In the genomic region with DNA sequence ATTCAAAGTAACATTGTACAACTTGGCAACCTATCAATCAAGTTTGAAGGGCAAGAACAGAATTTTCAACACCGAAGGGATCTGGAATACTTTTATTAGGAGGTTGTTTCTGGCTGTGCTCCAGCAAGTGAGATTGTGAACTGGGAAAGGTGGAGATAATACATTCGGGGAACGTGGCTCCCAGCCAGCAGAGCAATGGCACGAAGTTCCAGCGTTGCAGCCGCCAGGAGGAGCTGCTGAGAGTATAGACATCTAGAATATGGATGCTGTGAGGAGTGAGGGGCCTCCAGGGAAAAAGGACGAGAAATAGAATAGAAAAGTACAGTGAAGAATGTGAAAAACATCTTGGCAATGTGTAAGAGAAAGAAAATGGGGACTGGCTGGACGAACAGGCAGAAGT, we compare ENCODE assay signal across 13 cellular contexts.
A peak's percentile ranks its signal among the peaks of the same experiment; 100 is the strongest.
DNase-seq lines count a peak whose midpoint lies in the region; ATAC-seq, FAIRE-seq and TF ChIP-seq lines count a peak whose summit lies in the region.
"Had no signal": no experiment of that assay in that cellular context is flagged by ENCODE, and none has a peak within 500 bp of the region (broad histone marks: within the 10 kb centered on the region; RNA-seq: fewer than 3 reads in every experiment).

No MANE protein-coding gene starts in this region.

- H3K4me1 Mint-ChIP-seq in neural progenitor cell = no peaks in the 10 kb centered on the region
- no peaks in the 10 kb centered on the region for H3K4me1 Mint-ChIP-seq in naive thymus-derived CD4-positive, alpha-beta T cell
- H3K4me1 Mint-ChIP-seq: activated naive CD8-positive, alpha-beta T cell treated with anti-CD3 and anti-CD28 coated beads, Interleukin-2, amount 10 ng/mL, durations not matched to agents 7 days and 5 days had no signal

- H3K27me3 ChIP-seq in KMS-11 (ENCODE audit: insufficient read depth, low read depth) (no peaks in the 10 kb centered on the region), K562 (ENCODE audit: control insufficient read depth in 2 of 2, insufficient read depth in 2 of 2, low read length in 2 of 2) (peaks cover 0 to 26% of the 10 kb centered on the region in 2 experiments; a peak in 2 of 5 replicates), neural progenitor cell (no peaks in the 10 kb centered on the region)
- no peaks in the 10 kb centered on the region for H3K27me3 ChIP-seq in naive thymus-derived CD4-positive, alpha-beta T cell (ENCODE audit: control insufficient read depth in 2 of 2, insufficient read depth in 2 of 2, low read length in 2 of 2)
- H3K27me3 ChIP-seq: uterus had no signal

- H3K27ac ChIP-seq in KMS-11 (no peak overlapping the region), K562 (ENCODE audit: extremely low read depth, low read depth, low read length) (no peak overlapping the region), neural progenitor cell (no peak overlapping the region)
- no peak overlapping the region for H3K27ac ChIP-seq in naive thymus-derived CD4-positive, alpha-beta T cell (ENCODE audit: low read depth, low read length)
- H3K27ac ChIP-seq: uterus had no signal

- peak; percentile 26 for DNase-seq in NCI-H748 (lab: John Stamatoyannopoulos, UW; ENCODE audit: unreplicated experiment)
- no peak for DNase-seq in NCI-H748 treated with DMSO at 0.1 percent for 48 hours (lab: John Stamatoyannopoulos, UW)
- peak; percentile 22 to 37 (median 29) for DNase-seq in K562 (ENCODE audit: extremely low read depth in 1 of 4, low spot score in 3 of 4)
- DNase-seq in neural progenitor cell (ENCODE audit: low spot score) = peak; percentile 77
- DNase-seq in naive thymus-derived CD4-positive, alpha-beta T cell = no peak
- no peak for DNase-seq in GM12891 (ENCODE audit: insufficient read length, low spot score)
- DNase-seq in NK-92 (lab: John Stamatoyannopoulos, UW; ENCODE audit: unreplicated experiment) = no peak
- DNase-seq: activated naive CD8-positive, alpha-beta T cell treated with anti-CD3 and anti-CD28 coated beads, Interleukin-2, amount 10 ng/mL, durations not matched to agents 7 days and 5 days; AML-193; stimulated activated CD4-positive, alpha-beta T cell treated with anti-CD3 and anti-CD28 coated beads, Interleukin-4, amount 100 ng/mL, for 4 hours; uterus had no signal

- no peak overlapping the region for H3K4me2 ChIP-seq in KMS-11
- no peak overlapping the region for H3K4me2 ChIP-seq in K562 (ENCODE audit: insufficient read depth, low read length)
- no peak overlapping the region for H3K4me2 ChIP-seq in neural progenitor cell

- CTCF ChIA-PET in K562 (lab: Yijun Ruan, JAX; ENCODE audit: low intra/inter-chr PET ratio) = no interaction called here
- CTCF ChIA-PET in naive thymus-derived CD4-positive, alpha-beta T cell (lab: Charles Lee) = no interaction called here

- H3K4me3 ChIP-seq in KMS-11 (IDR thresholded peaks at IDR 0.05; ENCODE audit: insufficient read depth, low read depth, low read length) (no peak overlapping the region), K562 (no peak overlapping the region), neural progenitor cell (no peak overlapping the region)
- no peak overlapping the region for H3K4me3 ChIP-seq in naive thymus-derived CD4-positive, alpha-beta T cell (ENCODE audit: low read length)
- H3K4me3 ChIP-seq: uterus had no signal

- no peaks in the 10 kb centered on the region for H3K36me3 ChIP-seq in KMS-11 (ENCODE audit: insufficient read depth)
- H3K36me3 ChIP-seq in K562 (ENCODE audit: control insufficient read depth, insufficient read depth, low read length) = no peaks in the 10 kb centered on the region
- no peaks in the 10 kb centered on the region for H3K36me3 ChIP-seq in neural progenitor cell
- H3K36me3 ChIP-seq in naive thymus-derived CD4-positive, alpha-beta T cell (ENCODE audit: control insufficient read depth in 2 of 3, insufficient read depth in 3 of 3, low read length in 3 of 3) = no peaks in the 10 kb centered on the region
- H3K36me3 ChIP-seq: uterus had no signal

- no peak overlapping the region for H3K27ac Mint-ChIP-seq in neural progenitor cell
- H3K27ac Mint-ChIP-seq in naive thymus-derived CD4-positive, alpha-beta T cell = no peak overlapping the region
- H3K27ac Mint-ChIP-seq: activated naive CD8-positive, alpha-beta T cell treated with anti-CD3 and anti-CD28 coated beads, Interleukin-2, amount 10 ng/mL, durations not matched to agents 7 days and 5 days; T-helper 2 cell treated with Interferon-gamma antibody and Interleukin-4, amounts not matched to agents 5 μg/mL and 100 μg/mL, for 36 hours had no signal

- H3K27me3 Mint-ChIP-seq in neural progenitor cell (ENCODE audit: insufficient read depth, low read depth) = peaks cover 7% of the 10 kb centered on the region
- H3K27me3 Mint-ChIP-seq in naive thymus-derived CD4-positive, alpha-beta T cell = peaks cover 0 to 15% (median 9%) of the 10 kb centered on the region in 5 donors
- H3K27me3 Mint-ChIP-seq: activated naive CD8-positive, alpha-beta T cell treated with anti-CD3 and anti-CD28 coated beads, Interleukin-2, amount 10 ng/mL, durations not matched to agents 7 days and 5 days had no signal

- POLR2A ChIA-PET in K562 (lab: Yijun Ruan, JAX) = no interaction called here
- POLR2A ChIA-PET in naive thymus-derived CD4-positive, alpha-beta T cell (lab: Charles Lee) = no interaction called here

- intact Hi-C loops in K562 (cut with micrococcal nuclease) = no loop called here
- intact Hi-C loops in naive thymus-derived CD4-positive, alpha-beta T cell (cut with micrococcal nuclease) = no loop called here

- 0 out of 2 replicates have a peak, but pooled peaks have one; percentile 19 for TF ChIP-seq CTCF in KMS-11 (conservative IDR thresholded peaks at IDR 0.05; ENCODE audit: low read depth, low read length)
- peak; percentile 41 to 55 (median 46); a peak in 5 of 6 replicates for TF ChIP-seq CTCF in K562 (IDR thresholded peaks at IDR 0.05 in 2 of 3, conservative IDR thresholded peaks at IDR 0.05 in 1 of 3; ENCODE audit: insufficient read depth in 2 of 3, low read depth in 1 of 3, low read length in 3 of 3)
- TF ChIP-seq CTCF in neural progenitor cell (IDR thresholded peaks at IDR 0.05) = peak; percentile 72

- no peaks in the 10 kb centered on the region for H3K4me1 ChIP-seq in KMS-11 (ENCODE audit: low read depth, poor library complexity, severe bottlenecking)
- H3K4me1 ChIP-seq in K562 (replicated peaks in 1 of 2; ENCODE audit: control insufficient read depth in 2 of 2, insufficient read depth in 2 of 2, low read length in 2 of 2) = no peaks in the 10 kb centered on the region
- no peaks in the 10 kb centered on the region for H3K4me1 ChIP-seq in neural progenitor cell
- H3K4me1 ChIP-seq in naive thymus-derived CD4-positive, alpha-beta T cell (ENCODE audit: control insufficient read depth in 2 of 2, insufficient read depth in 2 of 2, low read length in 2 of 2) = no peaks in the 10 kb centered on the region
- H3K4me1 ChIP-seq: uterus had no signal

- in situ Hi-C loops in K562 (cut with MboI) = no loop called here

- no peak overlapping the region for H3K4me3 Mint-ChIP-seq in neural progenitor cell
- no peak overlapping the region for H3K4me3 Mint-ChIP-seq in naive thymus-derived CD4-positive, alpha-beta T cell
- H3K4me3 Mint-ChIP-seq: activated naive CD8-positive, alpha-beta T cell treated with anti-CD3 and anti-CD28 coated beads, Interleukin-2, amount 10 ng/mL, durations not matched to agents 7 days and 5 days; T-helper 2 cell treated with Interferon-gamma antibody and Interleukin-4, amounts not matched to agents 5 μg/mL and 100 μg/mL, for 36 hours had no signal

- 0% methylated on average over 8 of the region's 8 CpGs for WGBS in K562 (ENCODE audit: insufficient coverage, low coverage, missing lambda C conversion rate)

- no peaks in the 10 kb centered on the region for H4K20me1 ChIP-seq in KMS-11 (ENCODE audit: insufficient read depth)
- H4K20me1 ChIP-seq in K562 (replicated peaks; ENCODE audit: control insufficient read depth, insufficient read depth, low read length) = no peaks in the 10 kb centered on the region
- no peaks in the 10 kb centered on the region for H4K20me1 ChIP-seq in neural progenitor cell (ENCODE audit: low read depth)

- H3K36me3 Mint-ChIP-seq in neural progenitor cell = no peaks in the 10 kb centered on the region
- H3K36me3 Mint-ChIP-seq in naive thymus-derived CD4-positive, alpha-beta T cell = no peaks in the 10 kb centered on the region
- H3K36me3 Mint-ChIP-seq: activated naive CD8-positive, alpha-beta T cell treated with anti-CD3 and anti-CD28 coated beads, Interleukin-2, amount 10 ng/mL, durations not matched to agents 7 days and 5 days had no signal

- H2AFZ ChIP-seq in KMS-11 (ENCODE audit: low read depth) = no peak overlapping the region
- H2AFZ ChIP-seq in K562 (ENCODE audit: low read depth, low read length) = no peak overlapping the region
- peak overlapping the region; percentile 39 for H2AFZ ChIP-seq in neural progenitor cell (replicated peaks)

- ATAC-seq in K562 = peak; percentile 56; the same call in 1 of the 3 replicates
- ATAC-seq in naive thymus-derived CD4-positive, alpha-beta T cell = no peak

- no peak for TF ChIP-seq EP300 in K562 (IDR thresholded peaks at IDR 0.05; ENCODE audit: low read length)

- BruUV-seq in K562 (replicated peaks; lab: Mats Ljungman, UMichigan) = no TSS peak

- H3K9ac ChIP-seq in KMS-11 (no peak overlapping the region), K562 (ENCODE audit: insufficient read depth in 1 of 2, low read depth in 2 of 2, low read length in 2 of 2) (no peak overlapping the region), neural progenitor cell (no peak overlapping the region)

- H3K9me1 ChIP-seq in K562 (ENCODE audit: control insufficient read depth, insufficient read depth, low read length) = no peaks in the 10 kb centered on the region

- no peak for TF ChIP-seq POLR2A in K562 (conservative IDR thresholded peaks at IDR 0.05)
- no peak for TF ChIP-seq POLR2A in GM12891 (IDR thresholded peaks at IDR 0.05; ENCODE audit: low read depth, low read length)

- TF ChIP-seq RAD21 in K562 (CRISPR knock-in tag; conservative IDR thresholded peaks at IDR 0.05 in 1 of 2, IDR thresholded peaks at IDR 0.05 in 1 of 2) = peak in 1 of 2 experiments; percentile 25; a peak in 2 of 4 replicates

- FAIRE-seq in K562 (lab: Jason Lieb, UNC) (no peak), GM12891 (lab: Jason Lieb, UNC) (no peak)

- no peaks in the 10 kb centered on the region for H3K9me3 Mint-ChIP-seq in neural progenitor cell
- H3K9me3 Mint-ChIP-seq in naive thymus-derived CD4-positive, alpha-beta T cell = peaks cover 0 to 5% (median 0%) of the 10 kb centered on the region in 11 donors
- H3K9me3 Mint-ChIP-seq: activated naive CD8-positive, alpha-beta T cell treated with anti-CD3 and anti-CD28 coated beads, Interleukin-2, amount 10 ng/mL, durations not matched to agents 7 days and 5 days; T-helper 2 cell treated with Interferon-gamma antibody and Interleukin-4, amounts not matched to agents 5 μg/mL and 100 μg/mL, for 36 hours had no signal

- H3F3A ChIP-seq in neural progenitor cell (ENCODE audit: low read depth) = no peaks in the 10 kb centered on the region

- H3K9me3 ChIP-seq in K562 (replicated peaks; ENCODE audit: control insufficient read depth, insufficient read depth, low read depth, low read length) = no peaks in the 10 kb centered on the region
- H3K9me3 ChIP-seq in neural progenitor cell (ENCODE audit: low read depth) = no peaks in the 10 kb centered on the region
- no peaks in the 10 kb centered on the region for H3K9me3 ChIP-seq in naive thymus-derived CD4-positive, alpha-beta T cell (ENCODE audit: control insufficient read depth in 2 of 3, low read length in 3 of 3)
- H3K9me3 ChIP-seq: uterus had no signal

- no peaks in the 10 kb centered on the region for H3K79me2 ChIP-seq in KMS-11 (ENCODE audit: insufficient read depth, low read depth)
- H3K79me2 ChIP-seq in K562 (ENCODE audit: control insufficient read depth, insufficient read depth, low read length) = no peaks in the 10 kb centered on the region
- no peaks in the 10 kb centered on the region for H3K79me2 ChIP-seq in neural progenitor cell (ENCODE audit: low read depth)

Comparison
In these comparisons a context has a peak if more than half of its experiments do, and no peak if none do; other contexts are left out.
1. DNase-seq: peak in NCI-H748 (single experiment), K562 (4 of 4) and neural progenitor cell (single experiment); none in NCI-H748 treated with DMSO at 0.1 percent for 48 hours (single experiment), naive thymus-derived CD4-positive, alpha-beta T cell (0 of 9), GM12891 (single experiment) and NK-92 (single experiment).
2. CTCF ChIP-seq: peak in every context shown above with its lines; median percentile 72 in neural progenitor cell; 46 in K562; 19 in KMS-11.